12 cellular contexts compared by ENCODE assay signal in genomic region chr5:1220351-1220750, GRCh38. TPM values are rescaled to one million over a fixed set of nuclear protein-coding genes. Genes with fewer than 3 reads are reported as not detected.
"Had no signal": no experiment of that assay in that cellular context is flagged by ENCODE, and none has a peak within 500 bp of the region (broad histone marks: within the 10 kb centered on the region; RNA-seq: fewer than 3 reads in every experiment).

No MANE protein-coding gene starts in this region.

- H3K27ac ChIP-seq: GM23248, HL-60 had no signal

- H3K9me3 Mint-ChIP-seq: IgD-negative memory B cell had no signal

- H3K27ac Mint-ChIP-seq: HFFc6, IgD-negative memory B cell had no signal

- ATAC-seq: HCT116 had no signal

- H3K4me1 Mint-ChIP-seq: IgD-negative memory B cell had no signal

- H3K36me3 ChIP-seq: HAP-1 had no signal

- H3K36me3 Mint-ChIP-seq: IgD-negative memory B cell had no signal

- H3K9me3 ChIP-seq: HAP-1 had no signal

- DNase-seq: GM23248, GOT3, H7, HFFc6, KBM-7 had no signal

- H3K9ac ChIP-seq: GM23248 had no signal

- H3K4me1 ChIP-seq: HAP-1 had no signal

- H3K4me3 Mint-ChIP-seq: HFFc6 had no signal

- H3K4me3 ChIP-seq: GM23248, HAP-1 had no signal

- H2AFZ ChIP-seq: GM23248 had no signal

RNA-seq across cellular contexts. Expression of gene SLC6A18, which starts 4.8 kb away (rescaled TPM):
- total RNA-seq: GM23248, H4, H7, HepG2, HFFc6, HT1080 had no signal
- polyA plus RNA-seq: GM23248, HepG2, IgD-negative memory B cell had no signal

RNA-seq across cellular contexts. Expression of gene SLC6A19, which starts 19.0 kb away (rescaled TPM):
- total RNA-seq: GM23248, H4, HFFc6, HT1080 had no signal
- polyA plus RNA-seq: GM23248, HepG2, IgD-negative memory B cell had no signal
